ENCODE assay signal across 8 cellular contexts in genomic region chr19:2273356-2274184, GRCh38. TPM values are rescaled to one million over a fixed set of nuclear protein-coding genes. Genes with fewer than 3 reads are reported as not detected.
A peak's percentile ranks its signal among the peaks of the same experiment; 100 is the strongest.
DNase-seq lines count a peak whose midpoint lies in the region; ATAC-seq, FAIRE-seq and TF ChIP-seq lines count a peak whose summit lies in the region.

No MANE protein-coding gene starts in this region.

- H3K14ac ChIP-seq in IMR-90 (replicated peaks; ENCODE audit: low read depth, low read length) = no peak overlapping the region

- H3K4me1 ChIP-seq in IMR-90 (ENCODE audit: control insufficient read depth, insufficient read depth, low read length) (peaks cover 14% of the 10 kb centered on the region), gastroesophageal sphincter (peaks cover 0 to 68% (median 42%) of the 10 kb centered on the region in 3 donors)

- no peak overlapping the region; the same call in 1 of the 2 replicates for H3K4ac ChIP-seq in IMR-90 (ENCODE audit: low read depth, low read length)

- H4K5ac ChIP-seq in IMR-90 (ENCODE audit: low read depth, low read length) = no peak overlapping the region

- TF ChIP-seq CTCF in IMR-90 (conservative IDR thresholded peaks at IDR 0.05; ENCODE audit: low read depth, low read length) = peak; percentile 88
- peak in 2 of 4 experiments; percentile 97 to 99 for TF ChIP-seq CTCF in gastroesophageal sphincter (IDR thresholded peaks at IDR 0.05)
- TF ChIP-seq CTCF in omental fat pad (IDR thresholded peaks at IDR 0.05) = peak in 2 of 3 donors; percentile 75 to 78
- peak; percentile 100 for TF ChIP-seq CTCF in type B pancreatic cell (conservative IDR thresholded peaks at IDR 0.05)

- peak overlapping the region; percentile 67; the same call in 1 of the 2 replicates for H3K4me2 ChIP-seq in IMR-90 (ENCODE audit: low read depth, low read length)

- peak overlapping the region; percentile 16; the same call in 1 of the 2 replicates for H3K27ac ChIP-seq in IMR-90 (ENCODE audit: insufficient read depth, low read length)
- H3K27ac ChIP-seq in gastroesophageal sphincter = peak overlapping the region; percentile 36 to 94 (median 81)

- DNase-seq in GM12891 (ENCODE audit: insufficient read length, low spot score) (peak; percentile 97), IMR-90 (peak; percentile 52), SHP77 (lab: John Stamatoyannopoulos, UW) (peak; percentile 53 to 83), omental fat pad (ENCODE audit: low spot score) (peak; percentile 61), type B pancreatic cell (ENCODE audit: extremely low spot score, unreplicated experiment) (peak; percentile 91)
- DNase-seq in activated gamma-delta T cell treated with anti-CD3 and anti-CD28 coated beads, Interleukin-2, amount 50 U/mL, for 16 hours (ENCODE audit: low read depth) = peak; percentile 72

- intact Hi-C loops in IMR-90 (cut with micrococcal nuclease) = loop anchor here (1.0 to 5.0 kb wide), 2 partner anchors 37 to 116 kb away; partner anchors contain the start of genes PLEKHJ1 and SF3A2

- no TSS peak for BruUV-seq in IMR-90 (replicated peaks; lab: Mats Ljungman, UMichigan)

- H3K27me3 ChIP-seq in IMR-90 (ENCODE audit: control insufficient read depth, insufficient read depth, low read length) (no peaks in the 10 kb centered on the region), gastroesophageal sphincter (no peaks in the 10 kb centered on the region)

- peak overlapping the region; percentile 62 for H2AFZ ChIP-seq in IMR-90 (replicated peaks; ENCODE audit: low read length, poor library complexity)

- H3K4me1 Mint-ChIP-seq in type B pancreatic cell (ENCODE audit: unreplicated experiment) = peaks cover 17% of the 10 kb centered on the region

- no peak overlapping the region for H4K91ac ChIP-seq in IMR-90 (ENCODE audit: insufficient read depth, low read depth, low read length)

- no peak overlapping the region for H2BK15ac ChIP-seq in IMR-90 (ENCODE audit: low read depth, low read length)

- H3K4me3 Mint-ChIP-seq in type B pancreatic cell = peak overlapping the region; percentile 79

- FAIRE-seq in GM12891 (lab: Jason Lieb, UNC) = peak; percentile 93

- H3K23ac ChIP-seq in IMR-90 (ENCODE audit: low read depth, low read length) = no peak overlapping the region

- no peaks in the 10 kb centered on the region for H3K27me3 Mint-ChIP-seq in type B pancreatic cell

- H3K9me3 ChIP-seq in IMR-90 (ENCODE audit: control insufficient read depth, insufficient read depth, low read length) = no peaks in the 10 kb centered on the region
- H3K9me3 ChIP-seq in gastroesophageal sphincter = no peaks in the 10 kb centered on the region

- H3K9me3 Mint-ChIP-seq in type B pancreatic cell = no peaks in the 10 kb centered on the region

- no peak overlapping the region for H3K56ac ChIP-seq in IMR-90 (ENCODE audit: extremely low read depth, insufficient read depth, low read length)

- H3K9ac ChIP-seq in IMR-90 (ENCODE audit: low read depth, low read length) = 0 out of 2 replicates have a peak overlapping the region, but pooled peaks have one; percentile 20

- H2BK5ac ChIP-seq in IMR-90 (ENCODE audit: low read depth, low read length, poor library complexity, severe bottlenecking) = no peak overlapping the region

- POLR2A ChIA-PET in IMR-90 (lab: Charles Lee; ENCODE audit: unreplicated experiment) = interaction anchor here (0.6 kb wide), 1 partner anchor 226 kb away, joined by 6 read pairs; no protein-coding TSS in a partner anchor

- peak overlapping the region; percentile 69 for H2AK9ac ChIP-seq in IMR-90 (replicated peaks; ENCODE audit: low read depth, low read length, poor library complexity)

- 11% methylated on average over 16 of the region's 45 CpGs; no CpG with 5 or more reads in 1 of the 2 experiments for whole genome bisulfite sequencing in IMR-90 (ENCODE audit: extremely low coverage in 2 of 2, insufficient read length in 1 of 2), 2 experiments
- WGBS in gastroesophageal sphincter (ENCODE audit: low coverage in 1 of 2), 2 donors = 17 to 32% methylated on average over 5 to 14 of the region's 45 CpGs

- in situ Hi-C loops in IMR-90 (cut with MboI; ENCODE audit: low sequenced_read_pairs) = loop anchor here (10.0 kb wide), 1 partner anchor 341 kb away; no protein-coding TSS in a partner anchor

- no peaks in the 10 kb centered on the region; the same call in 1 of the 2 replicates for H3K9me1 ChIP-seq in IMR-90 (ENCODE audit: insufficient read depth, low read length)

- CTCF ChIA-PET in IMR-90 (lab: Yijun Ruan, JAX) = no interaction called here

- no peak overlapping the region for H2BK20ac ChIP-seq in IMR-90 (ENCODE audit: low read depth, low read length)

- peaks cover 78% of the 10 kb centered on the region for H4K20me1 ChIP-seq in IMR-90 (ENCODE audit: insufficient read depth, low read length)

- peaks cover 15% of the 10 kb centered on the region for H3K36me3 Mint-ChIP-seq in type B pancreatic cell

- H3K79me1 ChIP-seq in IMR-90 (ENCODE audit: low read depth in 1 of 2, low read length in 2 of 2) = peaks cover 7 to 44% of the 10 kb centered on the region in 2 experiments

- peak overlapping the region; percentile 27; the same call in 1 of the 2 replicates for H2AK5ac ChIP-seq in IMR-90 (ENCODE audit: low read depth, low read length)

- peak; percentile 60 for TF ChIP-seq RAD21 in IMR-90 (IDR thresholded peaks at IDR 0.05; ENCODE audit: low read length)

- peak overlapping the region; percentile 82 for H3K27ac Mint-ChIP-seq in type B pancreatic cell

- H3K4me3 ChIP-seq in IMR-90 (ENCODE audit: insufficient read depth, low read depth, low read length) = no peak overlapping the region
- peak overlapping the region; percentile 4 to 100 for H3K4me3 ChIP-seq in gastroesophageal sphincter

- ATAC-seq in IMR-90 (ENCODE audit: low read depth) = peak; percentile 5
- ATAC-seq in gastroesophageal sphincter = peak; percentile 16
- no peak for ATAC-seq in omental fat pad (ENCODE audit: low FRiP score)
- no peak for ATAC-seq in HG02870 (IDR thresholded peaks at IDR 0.05; ENCODE audit: unreplicated experiment)

- H3K36me3 ChIP-seq in IMR-90 (ENCODE audit: control insufficient read depth, insufficient read depth, low read length) (peaks cover 34% of the 10 kb centered on the region), gastroesophageal sphincter (peaks cover 0 to 47% of the 10 kb centered on the region in 2 donors)

- H4K8ac ChIP-seq in IMR-90 (ENCODE audit: low read depth in 2 of 2, low read length in 2 of 2) = peak overlapping the region in 1 of 2 experiments; percentile 60; a peak in 2 of 4 replicates

- dilution Hi-C loops in IMR-90 (cut with HindIII; ENCODE audit: low sequenced_read_pairs, unreplicated experiment) = no loop called here

- no peak overlapping the region for H3K18ac ChIP-seq in IMR-90 (ENCODE audit: low read depth, low read length)

- peak; percentile 43; the same call in 1 of the 2 replicates for TF ChIP-seq POLR2A in GM12891 (IDR thresholded peaks at IDR 0.05; ENCODE audit: low read depth, low read length)
- no peak for TF ChIP-seq POLR2A in IMR-90 (IDR thresholded peaks at IDR 0.05; ENCODE audit: low read depth, low read length)
- TF ChIP-seq POLR2A in gastroesophageal sphincter (IDR thresholded peaks at IDR 0.05) = peak; percentile 16

- no peak overlapping the region for H2BK120ac ChIP-seq in IMR-90 (ENCODE audit: low read depth, low read length)

- no peak for TF ChIP-seq EP300 in gastroesophageal sphincter (IDR thresholded peaks at IDR 0.05)

RNA-seq across cellular contexts. Expression of gene PEAK3, which starts 8.4 kb away (rescaled TPM):
- 0.49 TPM for polyA plus RNA-seq in GM12891 (2012; ENCODE audit: low read depth, missing spikeins)
- total RNA-seq in IMR-90 (2012; rRNA removed) = under 0.01 TPM in 1 of 2 replicates, not detected in the other
- 0.09 and 0.19 TPM in 2 replicates for polyA plus RNA-seq in IMR-90 (2012; rRNA removed)
- 0.09 and 0.15 TPM in 2 replicates for polyA plus RNA-seq in IMR-90 (2012; cell fraction: cytosol; rRNA removed)
- polyA plus RNA-seq in IMR-90 (2012; cell fraction: nucleus; rRNA removed; ENCODE audit: low replicate concordance) = 0.14 TPM in 1 of 2 replicates, not detected in the other
- total RNA-seq in gastroesophageal sphincter = 1 to 10 TPM in 1 of 4 donors, under 1 TPM in 2, not detected in 1; 0.16 to 1.3 (median 0.27) TPM
- total RNA-seq in omental fat pad = 1 to 10 TPM in 3 of 4 donors, under 1 TPM in 1; 0.09 to 9.1 (median 1.3) TPM
- 0.10 TPM in 1 of 2 replicates, not detected in the other for total RNA-seq in type B pancreatic cell (ENCODE audit: low replicate concordance)

RNA-seq across cellular contexts. Expression of gene JSRP1, which starts 17.4 kb away (rescaled TPM):
- polyA plus RNA-seq in GM12891 (2012; ENCODE audit: low read depth, missing spikeins) = 0.41 TPM
- total RNA-seq in IMR-90 (2012; rRNA removed) = not detected in 2 replicates
- polyA plus RNA-seq in IMR-90 (2012; rRNA removed) = not detected in 2 replicates
- polyA plus RNA-seq in IMR-90 (2012; cell fraction: cytosol; rRNA removed) = 0.07 and 0.18 TPM in 2 replicates
- polyA plus RNA-seq in IMR-90 (2012; cell fraction: nucleus; rRNA removed; ENCODE audit: low replicate concordance) = 0.62 and 0.78 TPM in 2 replicates
- total RNA-seq in gastroesophageal sphincter = under 1 TPM in 1 of 4 donors, not detected in 3; 0.37 TPM
- not detected for total RNA-seq in omental fat pad
- total RNA-seq in type B pancreatic cell (ENCODE audit: low replicate concordance) = 0.72 TPM in 1 of 2 replicates, not detected in the other

RNA-seq across cellular contexts. Expression of gene AMH, which starts 24.4 kb away (rescaled TPM):
- 0.19 TPM for polyA plus RNA-seq in GM12891 (2012; ENCODE audit: low read depth, missing spikeins)
- total RNA-seq in IMR-90 (2012; rRNA removed) (under 0.01 TPM in 1 of 2 replicates, not detected in the other), gastroesophageal sphincter (1 to 10 TPM in 1 of 4 donors, under 1 TPM in 3; 0.23 to 1.2 (median 0.47) TPM), omental fat pad (1 to 10 TPM in 1 of 4 donors, under 1 TPM in 2, not detected in 1; 0.25 to 1.1 (median 0.72) TPM), type B pancreatic cell (ENCODE audit: low replicate concordance) (13.8 and 49.5 TPM in 2 replicates)
- 0.86 and 1.5 TPM in 2 replicates for polyA plus RNA-seq in IMR-90 (2012; rRNA removed)
- 0.06 and 0.22 TPM in 2 replicates for polyA plus RNA-seq in IMR-90 (2012; cell fraction: cytosol; rRNA removed)
- 9.1 and 40.5 TPM in 2 replicates for polyA plus RNA-seq in IMR-90 (2012; cell fraction: nucleus; rRNA removed; ENCODE audit: low replicate concordance)

RNA-seq across cellular contexts. Expression of gene LINGO3, which starts 34.4 kb away (rescaled TPM):
- 1.1 TPM for polyA plus RNA-seq in GM12891 (2012; ENCODE audit: low read depth, missing spikeins)
- total RNA-seq in IMR-90 (2012; rRNA removed) = not detected in 2 replicates
- polyA plus RNA-seq in IMR-90 (2012; rRNA removed) = not detected in 2 replicates
- 0.03 TPM in 1 of 2 replicates, not detected in the other for polyA plus RNA-seq in IMR-90 (2012; cell fraction: cytosol; rRNA removed)
- polyA plus RNA-seq in IMR-90 (2012; cell fraction: nucleus; rRNA removed; ENCODE audit: low replicate concordance) = not detected in 2 replicates
- not detected for total RNA-seq in gastroesophageal sphincter
- total RNA-seq in omental fat pad = under 1 TPM in 1 of 4 donors, not detected in 3; 0.19 TPM
- not detected in 2 replicates for total RNA-seq in type B pancreatic cell (ENCODE audit: low replicate concordance)

RNA-seq across cellular contexts. Expression of gene SF3A2, which starts 36.9 kb away (rescaled TPM):
- polyA plus RNA-seq in GM12891 (2012; ENCODE audit: low read depth, missing spikeins) = 66.1 TPM
- total RNA-seq in IMR-90 (2012; rRNA removed) (4.8 and 7.5 TPM in 2 replicates), gastroesophageal sphincter (10 to 100 TPM; 27.5 to 40.3 (median 37.4) TPM), omental fat pad (10 to 100 TPM; 13.2 to 31.1 (median 24.5) TPM), type B pancreatic cell (ENCODE audit: low replicate concordance) (95.5 and 129 TPM in 2 replicates)
- 29.8 and 34.5 TPM in 2 replicates for polyA plus RNA-seq in IMR-90 (2012; rRNA removed)
- 18.6 and 34.5 TPM in 2 replicates for polyA plus RNA-seq in IMR-90 (2012; cell fraction: cytosol; rRNA removed)
- polyA plus RNA-seq in IMR-90 (2012; cell fraction: nucleus; rRNA removed; ENCODE audit: low replicate concordance) = 82.8 and 174 TPM in 2 replicates

Comparison
In these comparisons a context has a peak if more than half of its experiments do, and no peak if none do; other contexts are left out.
1. ATAC-seq: peak in IMR-90 (single experiment) and gastroesophageal sphincter (single experiment); none in omental fat pad (single experiment) and HG02870 (single experiment).
2. Peak in every context shown above with its lines, with median percentiles within 50 percentile points of each other: DNase-seq.